Comparison of ENCODE assay signal across 20 cellular contexts in the genomic region with DNA sequence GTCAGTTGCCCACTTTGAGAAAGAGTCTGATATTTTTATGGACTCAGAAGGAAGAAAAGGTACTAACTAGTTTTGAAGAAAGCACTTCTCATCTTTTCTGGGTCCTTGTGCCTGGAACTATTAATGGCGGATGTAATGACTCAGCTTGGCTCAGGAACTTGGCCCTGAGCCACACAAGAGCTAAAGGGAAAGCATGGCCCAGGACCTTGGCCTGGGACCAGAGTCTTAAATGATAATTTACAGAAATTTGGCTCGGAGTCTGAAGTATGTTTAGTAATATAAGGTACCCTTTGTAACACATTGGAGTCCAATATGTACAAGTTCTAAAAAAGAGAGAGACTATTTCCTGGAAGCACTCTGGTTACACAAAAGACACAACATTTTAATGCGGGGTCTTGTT. TPM values are rescaled to one million over a fixed set of nuclear protein-coding genes. Genes with fewer than 3 reads are reported as not detected.
"Had no signal": no experiment of that assay in that cellular context is flagged by ENCODE, and none has a peak within 500 bp of the region (broad histone marks: within the 10 kb centered on the region; RNA-seq: fewer than 3 reads in every experiment).

No MANE protein-coding gene starts in this region.

RNA-seq across cellular contexts. Expression of gene CDY2B, which starts 4.6 kb away (rescaled TPM):
- total RNA-seq: activated naive CD4-positive, alpha-beta T cell treated with anti-CD3 and anti-CD28 coated beads for 36 hours; activated naive CD4-positive, alpha-beta T cell treated with anti-CD3 and anti-CD28 coated beads, Interleukin-2, amount 50 U/mL, for 72 hours; activated naive CD8-positive, alpha-beta T cell treated with anti-CD3 and anti-CD28 coated beads for 36 hours; activated naive CD8-positive, alpha-beta T cell treated with anti-CD3 and anti-CD28 coated beads, Interleukin-2, amount 10 ng/mL, durations not matched to agents 7 days and 5 days; activated T-cell treated with anti-CD3 and anti-CD28 coated beads, Interleukin-2, amount 50 U/mL, for 4 hours; activated T-cell treated with anti-CD3 and anti-CD28 coated beads, Interleukin-2, amount 50 U/mL, for 72 hours; activated T-helper 1 cell treated with anti-CD3 and anti-CD28 coated beads, Interleukin-12 subunit alpha, Interleukin-12 subunit beta, Interleukin-2, Interleukin-4 antibody, amounts not matched to agents 30 ng/mL and 10 ng/mL and 1 ng/mL, durations not matched to agents 14 hours and 24 hours and 36 hours; activated T-helper 17 cell treated with anti-CD3 and anti-CD28 coated beads, Interleukin-2, amount 50 U/mL, for 72 hours; activated T-helper 2 cell treated with anti-CD3 and anti-CD28 coated beads, Interferon-gamma antibody, Interleukin-2, Interleukin-4, amounts not matched to agents 10 μg/mL and 5 μg/mL and 100 μg/mL, durations not matched to agents 14 hours and 24 hours and 36 hours; adrenal gland; aorta; ascending aorta; astrocyte; breast epithelium; bronchial epithelial cell; cardiac muscle cell; cardiac septum; cerebellum; chondrocyte had no signal
- polyA plus RNA-seq: adipose tissue, adrenal gland, aorta, cardiac muscle cell had no signal
